ENCODE assay signal across 12 cellular contexts in genomic region chr22:29032584-29032983, GRCh38. TPM values are rescaled to one million over a fixed set of nuclear protein-coding genes. Genes with fewer than 3 reads are reported as not detected.
A peak's percentile ranks its signal among the peaks of the same experiment; 100 is the strongest.
DNase-seq lines count a peak whose midpoint lies in the region; ATAC-seq and TF ChIP-seq lines count a peak whose summit lies in the region.
"Had no signal": no experiment of that assay in that cellular context is flagged by ENCODE, and none has a peak within 500 bp of the region (broad histone marks: within the 10 kb centered on the region; RNA-seq: fewer than 3 reads in every experiment).

No MANE protein-coding gene starts in this region.

- H3K27ac ChIP-seq in SJCRH30 (peak overlapping the region; percentile 89; the same call in 1 of the 2 replicates), psoas muscle (peak overlapping the region; percentile 87)

- no peaks in the 10 kb centered on the region for H3K27me3 ChIP-seq in SJCRH30
- H3K27me3 ChIP-seq in psoas muscle (ENCODE audit: insufficient read depth in 3 of 3, low read length in 2 of 3): no peaks in the 10 kb centered on the region
- H3K27me3 ChIP-seq in H7 (ENCODE audit: control insufficient read depth, insufficient read depth, low read length): no peaks in the 10 kb centered on the region

- H3K27ac Mint-ChIP-seq in T-helper 2 cell treated with Interferon-gamma antibody and Interleukin-4, amounts not matched to agents 5 μg/mL and 100 μg/mL, for 36 hours: no peak overlapping the region
- H3K27ac Mint-ChIP-seq: activated T-helper 17 cell treated with anti-CD3 and anti-CD28 coated beads, Interleukin-2, amount 50 U/mL, for 72 hours had no signal

- H3K9me3 ChIP-seq in SJCRH30 (replicated peaks): no peaks in the 10 kb centered on the region
- H3K9me3 ChIP-seq in psoas muscle: no peaks in the 10 kb centered on the region

- no peak for ATAC-seq in psoas muscle
- no peak for ATAC-seq in GM21526 (IDR thresholded peaks at IDR 0.05; ENCODE audit: low FRiP score, unreplicated experiment)
- ATAC-seq: activated T-helper 17 cell treated with anti-CD3 and anti-CD28 coated beads, Interleukin-2, amount 50 U/mL, for 72 hours had no signal

- no peaks in the 10 kb centered on the region for H3K36me3 ChIP-seq in SJCRH30
- no peaks in the 10 kb centered on the region for H3K36me3 ChIP-seq in psoas muscle (ENCODE audit: insufficient read depth in 1 of 2, low read depth in 1 of 2)
- no peaks in the 10 kb centered on the region for H3K36me3 ChIP-seq in H7 (replicated peaks; ENCODE audit: control insufficient read depth, insufficient read depth, low read length)

- peaks cover 13% of the 10 kb centered on the region for H3K4me1 Mint-ChIP-seq in T-helper 2 cell treated with Interferon-gamma antibody and Interleukin-4, amounts not matched to agents 5 μg/mL and 100 μg/mL, for 36 hours (ENCODE audit: low read depth)
- H3K4me1 Mint-ChIP-seq: activated T-helper 17 cell treated with anti-CD3 and anti-CD28 coated beads, Interleukin-2, amount 50 U/mL, for 72 hours had no signal

- no peak overlapping the region for H3K4me3 Mint-ChIP-seq in T-helper 2 cell treated with Interferon-gamma antibody and Interleukin-4, amounts not matched to agents 5 μg/mL and 100 μg/mL, for 36 hours
- H3K4me3 Mint-ChIP-seq: activated T-helper 17 cell treated with anti-CD3 and anti-CD28 coated beads, Interleukin-2, amount 50 U/mL, for 72 hours had no signal

- DNase-seq in DMS153 (lab: John Stamatoyannopoulos, UW) (peak; percentile 48), SJCRH30 (no peak), foreskin fibroblast (peak; percentile 26 to 43), psoas muscle (no peak), H7 (no peak), NCI-H146 treated with DMSO at 0.1 percent for 48 hours (lab: John Stamatoyannopoulos, UW; ENCODE audit: unreplicated experiment) (no peak)
- DNase-seq in T-helper 2 cell treated with Interferon-gamma antibody and Interleukin-4, amounts not matched to agents 5 μg/mL and 100 μg/mL, for 36 hours (ENCODE audit: low spot score): no peak
- DNase-seq: NCI-H446 treated with DMSO at 0.1 percent for 48 hours had no signal

- H3K27me3 Mint-ChIP-seq in T-helper 2 cell treated with Interferon-gamma antibody and Interleukin-4, amounts not matched to agents 5 μg/mL and 100 μg/mL, for 36 hours (ENCODE audit: low read depth): peaks cover 53% of the 10 kb centered on the region

- intact Hi-C loops in psoas muscle (cut with DNase I): loop anchor here in 1 of 2 donors (10.0 kb wide), 2 partner anchors 148 to 428 kb away; partner anchors contain the start of gene ZNRF3

- H3K4me1 ChIP-seq in SJCRH30 (peaks cover 14% of the 10 kb centered on the region), psoas muscle (peaks cover 39% of the 10 kb centered on the region)

- no peak overlapping the region for H3K4me3 ChIP-seq in SJCRH30
- H3K4me3 ChIP-seq in foreskin fibroblast (ENCODE audit: low read depth in 1 of 2, low read length in 2 of 2): no peak overlapping the region
- no peak overlapping the region for H3K4me3 ChIP-seq in psoas muscle
- H3K4me3 ChIP-seq in H7 (ENCODE audit: insufficient read depth, low read depth, low read length): no peak overlapping the region
- H3K4me3 ChIP-seq: lung had no signal

- no peaks in the 10 kb centered on the region for H3K36me3 Mint-ChIP-seq in T-helper 2 cell treated with Interferon-gamma antibody and Interleukin-4, amounts not matched to agents 5 μg/mL and 100 μg/mL, for 36 hours (ENCODE audit: low read depth)

- whole genome bisulfite sequencing in psoas muscle, 3 donors: 65 to 79% (median 66%) methylated on average over 2 of the region's 2 CpGs

- no peak for TF ChIP-seq CTCF in foreskin fibroblast (IDR thresholded peaks at IDR 0.05; ENCODE audit: low read depth, low read length)
- no peak for TF ChIP-seq CTCF in psoas muscle (IDR thresholded peaks at IDR 0.05)

- no peaks in the 10 kb centered on the region for H3K9me3 Mint-ChIP-seq in T-helper 2 cell treated with Interferon-gamma antibody and Interleukin-4, amounts not matched to agents 5 μg/mL and 100 μg/mL, for 36 hours
- H3K9me3 Mint-ChIP-seq: activated T-helper 17 cell treated with anti-CD3 and anti-CD28 coated beads, Interleukin-2, amount 50 U/mL, for 72 hours had no signal

RNA-seq across cellular contexts. Expression of gene C22orf31, which starts 29.0 kb away (rescaled TPM):
- not detected in 2 replicates for total RNA-seq in SJCRH30 (2014; rRNA removed; shearing (Covaris generic))
- not detected for total RNA-seq in psoas muscle
- not detected for polyA plus RNA-seq in psoas muscle
- not detected in 2 replicates for total RNA-seq in H7 (2014; rRNA removed; shearing (Covaris generic))
- total RNA-seq: activated T-helper 17 cell treated with anti-CD3 and anti-CD28 coated beads, Interleukin-2, amount 50 U/mL, for 72 hours; lung; temporal lobe had no signal

RNA-seq across cellular contexts. Expression of gene KREMEN1, which starts 40.3 kb away (rescaled TPM):
- total RNA-seq in SJCRH30 (2014; rRNA removed; shearing (Covaris generic)): 37.5 and 45.7 TPM in 2 replicates
- total RNA-seq in psoas muscle: 10 to 100 TPM; 17.5 to 68.2 (median 38.0) TPM
- 10 to 100 TPM in 1 of 3 donors, 1 to 10 TPM in 2; 7.7 to 13.9 (median 8.8) TPM for polyA plus RNA-seq in psoas muscle
- total RNA-seq in H7 (2014; rRNA removed; shearing (Covaris generic)): 1.8 and 2.4 TPM in 2 replicates

Comparison
In these comparisons a context has a peak if more than half of its experiments do, and no peak if none do; other contexts are left out.
1. DNase-seq: peak in DMS153 (single experiment) and foreskin fibroblast (2 of 2); none in SJCRH30 (0 of 2), psoas muscle (0 of 2), H7 (single experiment), NCI-H146 treated with DMSO at 0.1 percent for 48 hours (single experiment) and T-helper 2 cell treated with Interferon-gamma antibody and Interleukin-4, amounts not matched to agents 5 μg/mL and 100 μg/mL, for 36 hours (single experiment).